8 cellular contexts compared by ENCODE assay signal in genomic region chr12:51424662-51425539, GRCh38. TPM values are rescaled to one million over a fixed set of nuclear protein-coding genes. Genes with fewer than 3 reads are reported as not detected.
A peak's percentile ranks its signal among the peaks of the same experiment; 100 is the strongest.
DNase-seq lines count a peak whose midpoint lies in the region; ATAC-seq and TF ChIP-seq lines count a peak whose summit lies in the region.

SLC4A8 (plus strand) TSS chr12:51424831; CDS start chr12:51424988, 157 bp downstream.

- intact Hi-C loops in right lobe of liver (cut with DNase I), result loop anchor here (5.0 to 10.0 kb wide), 4 partner anchors 100 to 400 kb away; no protein-coding TSS in a partner anchor

- H3K4me3 ChIP-seq in right lobe of liver, result peak within 1 kb of the TSS; percentile 26 to 37 (median 36)

- peak; percentile 83 for ATAC-seq in GM19043 (IDR thresholded peaks at IDR 0.05; ENCODE audit: low read depth, unreplicated experiment)
- ATAC-seq in HG03432 (IDR thresholded peaks at IDR 0.05; ENCODE audit: unreplicated experiment), result peak; percentile 90
- peak; percentile 88 to 91 (median 90) for ATAC-seq in right lobe of liver

- TF ChIP-seq CTCF in right lobe of liver (IDR thresholded peaks at IDR 0.05), result peak; percentile 63 to 72 (median 69)

- H3K9me3 ChIP-seq in right lobe of liver, result no peaks in the 10 kb centered on the region

- no peak for TF ChIP-seq POLR2A in right lobe of liver (IDR thresholded peaks at IDR 0.05)

- H3K36me3 ChIP-seq in right lobe of liver, result no peaks in the 10 kb centered on the region

- DNase-seq in AML-193 (lab: John Stamatoyannopoulos, UW) (peak; percentile 18 to 29), NCI-H524 (lab: John Stamatoyannopoulos, UW) (peak; percentile 88 to 95), dermis microvascular lymphatic vessel endothelial cell (ENCODE audit: low read depth in 2 of 2) (peak; percentile 34 to 79), right lobe of liver (peak; percentile 60 to 74 (median 65))
- peak; percentile 40 to 50 for DNase-seq in activated CD4-positive, alpha-beta T cell treated with anti-CD3 and anti-CD28 coated beads, Interleukin-2, amount 50 U/mL, for 4 hours
- DNase-seq in stimulated activated CD4-positive, alpha-beta T cell treated with anti-CD3 and anti-CD28 coated beads, Interleukin-4, amount 100 ng/mL, for 1 hour, result peak; percentile 66

- peaks cover 0 to 4% of the 10 kb centered on the region in 2 donors for H3K27me3 ChIP-seq in right lobe of liver

- H3K27ac ChIP-seq in right lobe of liver, result no peak within 1 kb of the TSS

- 11% methylated on average over 15 of the region's 73 CpGs for WGBS in right lobe of liver (ENCODE audit: insufficient coverage, low coverage, low lambda C conversion rate, missing lambda C conversion rate)

- H3K4me1 ChIP-seq in right lobe of liver, result peaks cover 0 to 1% (median 0%) of the 10 kb centered on the region in 4 donors

RNA-seq across cellular contexts. Expression of gene SLC4A8, which starts in this region (rescaled TPM):
- total RNA-seq in dermis microvascular lymphatic vessel endothelial cell (0.76 and 0.90 TPM in 2 replicates), right lobe of liver (under 1 TPM; 0.04 to 0.55 (median 0.19) TPM)

Comparison
In these comparisons a context has a peak if more than half of its experiments do, and no peak if none do; other contexts are left out.
1. Peak in DNase-seq in dermis microvascular lymphatic vessel endothelial cell; RNA of the gene not detected or under 1 TPM.
2. Peak in DNase-seq, ATAC-seq and H3K4me3 ChIP-seq in right lobe of liver; RNA of the gene not detected or under 1 TPM.
3. DNase-seq: peak in every context shown above with its lines; median percentile 92 in NCI-H524; 66 in stimulated activated CD4-positive, alpha-beta T cell treated with anti-CD3 and anti-CD28 coated beads, Interleukin-4, amount 100 ng/mL, for 1 hour; 65 in right lobe of liver; 56 in dermis microvascular lymphatic vessel endothelial cell; 45 in activated CD4-positive, alpha-beta T cell treated with anti-CD3 and anti-CD28 coated beads, Interleukin-2, amount 50 U/mL, for 4 hours; 24 in AML-193.